Comparison of ENCODE assay signal across 25 cellular contexts in the genomic region with DNA sequence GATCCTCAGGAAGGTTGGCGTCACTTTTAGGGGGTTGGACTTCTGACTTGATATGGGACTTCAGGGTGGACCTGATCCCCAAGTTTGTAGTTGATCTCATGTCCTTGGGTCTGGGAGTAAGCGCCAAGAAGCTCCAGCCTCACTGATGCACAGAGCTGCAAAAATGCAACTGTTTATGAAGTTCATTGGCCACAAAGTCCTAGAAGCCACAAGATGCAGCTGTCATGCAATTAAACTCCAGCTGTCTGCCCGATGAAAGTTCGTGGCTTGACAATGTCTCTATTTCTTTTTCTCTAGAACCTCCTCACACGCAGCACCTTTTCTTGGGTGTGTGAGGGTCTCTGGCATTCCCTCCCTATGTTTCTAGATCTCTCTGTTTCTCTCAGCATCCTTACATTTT. TPM values are rescaled to one million over a fixed set of nuclear protein-coding genes. Genes with fewer than 3 reads are reported as not detected.
"Had no signal": no experiment of that assay in that cellular context is flagged by ENCODE, and none has a peak within 500 bp of the region (broad histone marks: within the 10 kb centered on the region; RNA-seq: fewer than 3 reads in every experiment).

No MANE protein-coding gene starts in this region.

- H3K9me3 ChIP-seq: ascending aorta, body of pancreas, Peyer's patch had no signal

- ATAC-seq: activated CD8-positive, alpha-beta memory T cell treated with anti-CD3 and anti-CD28 coated beads, Interleukin-2, amount 10 ng/mL, durations not matched to agents 7 days and 5 days; activated naive CD4-positive, alpha-beta T cell treated with anti-CD3 and anti-CD28 coated beads, Interleukin-2, amount 50 U/mL, for 72 hours; activated naive CD8-positive, alpha-beta T cell treated with anti-CD3 and anti-CD28 coated beads, Interleukin-2, amount 50 U/mL, for 24 hours; activated T-cell treated with anti-CD3 and anti-CD28 coated beads, Interleukin-2, amount 50 U/mL, for 4 hours; body of pancreas; WTC11 had no signal

- H3K36me3 Mint-ChIP-seq: activated CD8-positive, alpha-beta memory T cell treated with anti-CD3 and anti-CD28 coated beads, Interleukin-2, amount 10 ng/mL, durations not matched to agents 7 days and 5 days; activated naive CD4-positive, alpha-beta T cell treated with anti-CD3 and anti-CD28 coated beads, Interleukin-2, amount 50 U/mL, for 72 hours; WTC11 had no signal

- H3K27me3 ChIP-seq: ascending aorta, Peyer's patch had no signal

- H3K4me2 ChIP-seq: KMS-11 had no signal

- H3K27ac ChIP-seq: ascending aorta, body of pancreas, KMS-11, Peyer's patch, RWPE1 had no signal

- H3K9me3 Mint-ChIP-seq: activated CD4-positive, alpha-beta T cell treated with anti-CD3 and anti-CD28 coated beads, Interleukin-2, amount 10 ng/mL, durations not matched to agents 24 days and 14 days; activated naive CD4-positive, alpha-beta T cell treated with anti-CD3 and anti-CD28 coated beads, Interleukin-2, amount 50 U/mL, for 72 hours; activated naive CD8-positive, alpha-beta T cell treated with anti-CD3 and anti-CD28 coated beads, Interleukin-2, amount 50 U/mL, for 24 hours; activated T-cell treated with anti-CD3 and anti-CD28 coated beads, Interleukin-2, amount 50 U/mL, for 4 hours; T-helper 1 cell treated with Interleukin-12 subunit alpha and Interleukin-12 subunit beta and Interleukin-4 antibody, amounts not matched to agents 30 μg/mL and 1 μg/mL, for 36 hours; WTC11 had no signal

- H3K4me3 Mint-ChIP-seq: activated CD4-positive, alpha-beta T cell treated with anti-CD3 and anti-CD28 coated beads, Interleukin-2, amount 10 ng/mL, durations not matched to agents 24 days and 14 days; activated CD8-positive, alpha-beta memory T cell treated with anti-CD3 and anti-CD28 coated beads, Interleukin-2, amount 10 ng/mL, durations not matched to agents 7 days and 5 days; activated naive CD8-positive, alpha-beta T cell treated with anti-CD3 and anti-CD28 coated beads, Interleukin-2, amount 50 U/mL, for 24 hours; activated T-cell treated with anti-CD3 and anti-CD28 coated beads, Interleukin-2, amount 50 U/mL, for 4 hours; T-helper 1 cell treated with Interleukin-12 subunit alpha and Interleukin-12 subunit beta and Interleukin-4 antibody, amounts not matched to agents 30 μg/mL and 1 μg/mL, for 36 hours; WTC11 had no signal

- H3K4me1 ChIP-seq: ascending aorta, body of pancreas, Peyer's patch had no signal

- H3K9ac ChIP-seq: KMS-11 had no signal

- H3K36me3 ChIP-seq: ascending aorta, Peyer's patch had no signal

- H3K4me1 Mint-ChIP-seq: activated CD4-positive, alpha-beta T cell treated with anti-CD3 and anti-CD28 coated beads, Interleukin-2, amount 10 ng/mL, durations not matched to agents 24 days and 14 days; activated CD8-positive, alpha-beta memory T cell treated with anti-CD3 and anti-CD28 coated beads, Interleukin-2, amount 10 ng/mL, durations not matched to agents 7 days and 5 days; activated naive CD8-positive, alpha-beta T cell treated with anti-CD3 and anti-CD28 coated beads, Interleukin-2, amount 50 U/mL, for 24 hours had no signal

- H3K4me3 ChIP-seq: ascending aorta, body of pancreas, Peyer's patch had no signal

- DNase-seq: activated CD4-positive, alpha-beta T cell treated with anti-CD3 and anti-CD28 coated beads for 1 hour; activated CD4-positive, alpha-beta T cell treated with anti-CD3 and anti-CD28 coated beads, Interleukin-2, amount 10 ng/mL, durations not matched to agents 24 days and 14 days; activated CD4-positive, alpha-beta T cell treated with anti-CD3 and anti-CD28 coated beads, Interleukin-2, amount 50 U/mL, for 48 hours; activated CD8-positive, alpha-beta memory T cell treated with anti-CD3 and anti-CD28 coated beads, Interleukin-2, amount 10 ng/mL, durations not matched to agents 7 days and 5 days; activated effector memory CD4-positive, alpha-beta T cell treated with anti-CD3 and anti-CD28 coated beads, Interleukin-2, amount 50 U/mL, for 16 hours; activated naive CD4-positive, alpha-beta T cell treated with Interleukin-2 at 50 U/mL for 16 hours; activated naive CD8-positive, alpha-beta T cell treated with anti-CD3 and anti-CD28 coated beads, Interleukin-2, amount 50 U/mL, for 24 hours; activated T-cell treated with anti-CD3 and anti-CD28 coated beads, Interleukin-2, amount 50 U/mL, for 4 hours; amniotic stem cell; body of pancreas; cerebellar nuclear complex; MM.1S; NCI-H1105; NCI-H1436; NCI-H187 treated with DMSO at 0.1 percent for 48 hours; NCI-H2081 treated with DMSO at 0.1 percent for 48 hours; NCI-H446; Peyer's patch; SHP77 had no signal

- H3K27ac Mint-ChIP-seq: activated CD4-positive, alpha-beta T cell treated with anti-CD3 and anti-CD28 coated beads, Interleukin-2, amount 10 ng/mL, durations not matched to agents 24 days and 14 days; activated CD8-positive, alpha-beta memory T cell treated with anti-CD3 and anti-CD28 coated beads, Interleukin-2, amount 10 ng/mL, durations not matched to agents 7 days and 5 days; activated naive CD4-positive, alpha-beta T cell treated with anti-CD3 and anti-CD28 coated beads, Interleukin-2, amount 50 U/mL, for 72 hours; activated naive CD8-positive, alpha-beta T cell treated with anti-CD3 and anti-CD28 coated beads, Interleukin-2, amount 50 U/mL, for 24 hours; T-helper 1 cell treated with Interleukin-12 subunit alpha and Interleukin-12 subunit beta and Interleukin-4 antibody, amounts not matched to agents 30 μg/mL and 1 μg/mL, for 36 hours; WTC11 had no signal

RNA-seq across cellular contexts. Expression of a gene that starts 9.2 kb away (rescaled TPM):
- total RNA-seq: activated CD4-positive, alpha-beta T cell treated with anti-CD3 and anti-CD28 coated beads, Interleukin-2, amount 10 ng/mL, durations not matched to agents 24 days and 14 days; activated CD8-positive, alpha-beta memory T cell treated with anti-CD3 and anti-CD28 coated beads, Interleukin-2, amount 10 ng/mL, durations not matched to agents 7 days and 5 days; activated naive CD4-positive, alpha-beta T cell treated with anti-CD3 and anti-CD28 coated beads, Interleukin-2, amount 50 U/mL, for 72 hours; activated T-cell treated with anti-CD3 and anti-CD28 coated beads, Interleukin-2, amount 50 U/mL, for 4 hours had no signal
